ENCODE assay signal across 1 cellular context in the genomic region with DNA sequence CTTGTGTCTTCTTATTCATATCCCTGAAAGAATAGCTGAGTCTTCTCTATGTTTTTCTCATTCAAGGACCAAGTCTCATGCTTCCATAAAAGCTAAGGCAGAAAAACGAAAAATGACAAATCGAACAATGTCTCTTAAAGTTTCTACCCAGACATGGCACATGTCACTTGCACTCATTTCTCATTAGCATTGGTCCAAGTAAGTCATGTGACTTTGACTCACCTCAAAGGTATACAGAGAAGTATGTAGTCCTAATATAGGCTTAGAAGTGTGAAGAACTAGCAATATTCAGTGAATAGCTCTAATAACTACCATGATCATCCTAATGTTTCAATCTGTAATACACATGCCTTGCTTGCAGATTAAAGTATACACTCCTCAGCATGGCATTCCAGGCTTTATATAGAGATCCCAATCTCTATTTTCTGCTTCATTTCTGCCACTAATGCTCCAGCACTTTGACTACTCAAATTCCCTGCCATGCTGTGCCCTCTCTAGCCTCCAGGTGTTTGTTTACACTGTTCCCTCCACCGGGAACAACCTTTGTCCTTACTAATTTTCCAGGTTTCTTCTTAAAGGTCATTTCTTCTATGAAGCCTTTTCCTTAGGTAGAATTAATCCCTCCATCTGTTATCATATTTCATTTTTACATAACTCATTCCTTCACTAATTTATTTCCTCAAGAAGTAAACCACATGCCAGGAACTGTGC.
TF ChIP-seq lines count a peak whose summit lies in the region.

No MANE protein-coding gene starts in this region.

TF ChIP-seq in GM23338, 12 proteins besides CTCF, POLR2A, EP300 and RAD21 (continued from another document):
- TF ChIP-seq, protein P1, sequence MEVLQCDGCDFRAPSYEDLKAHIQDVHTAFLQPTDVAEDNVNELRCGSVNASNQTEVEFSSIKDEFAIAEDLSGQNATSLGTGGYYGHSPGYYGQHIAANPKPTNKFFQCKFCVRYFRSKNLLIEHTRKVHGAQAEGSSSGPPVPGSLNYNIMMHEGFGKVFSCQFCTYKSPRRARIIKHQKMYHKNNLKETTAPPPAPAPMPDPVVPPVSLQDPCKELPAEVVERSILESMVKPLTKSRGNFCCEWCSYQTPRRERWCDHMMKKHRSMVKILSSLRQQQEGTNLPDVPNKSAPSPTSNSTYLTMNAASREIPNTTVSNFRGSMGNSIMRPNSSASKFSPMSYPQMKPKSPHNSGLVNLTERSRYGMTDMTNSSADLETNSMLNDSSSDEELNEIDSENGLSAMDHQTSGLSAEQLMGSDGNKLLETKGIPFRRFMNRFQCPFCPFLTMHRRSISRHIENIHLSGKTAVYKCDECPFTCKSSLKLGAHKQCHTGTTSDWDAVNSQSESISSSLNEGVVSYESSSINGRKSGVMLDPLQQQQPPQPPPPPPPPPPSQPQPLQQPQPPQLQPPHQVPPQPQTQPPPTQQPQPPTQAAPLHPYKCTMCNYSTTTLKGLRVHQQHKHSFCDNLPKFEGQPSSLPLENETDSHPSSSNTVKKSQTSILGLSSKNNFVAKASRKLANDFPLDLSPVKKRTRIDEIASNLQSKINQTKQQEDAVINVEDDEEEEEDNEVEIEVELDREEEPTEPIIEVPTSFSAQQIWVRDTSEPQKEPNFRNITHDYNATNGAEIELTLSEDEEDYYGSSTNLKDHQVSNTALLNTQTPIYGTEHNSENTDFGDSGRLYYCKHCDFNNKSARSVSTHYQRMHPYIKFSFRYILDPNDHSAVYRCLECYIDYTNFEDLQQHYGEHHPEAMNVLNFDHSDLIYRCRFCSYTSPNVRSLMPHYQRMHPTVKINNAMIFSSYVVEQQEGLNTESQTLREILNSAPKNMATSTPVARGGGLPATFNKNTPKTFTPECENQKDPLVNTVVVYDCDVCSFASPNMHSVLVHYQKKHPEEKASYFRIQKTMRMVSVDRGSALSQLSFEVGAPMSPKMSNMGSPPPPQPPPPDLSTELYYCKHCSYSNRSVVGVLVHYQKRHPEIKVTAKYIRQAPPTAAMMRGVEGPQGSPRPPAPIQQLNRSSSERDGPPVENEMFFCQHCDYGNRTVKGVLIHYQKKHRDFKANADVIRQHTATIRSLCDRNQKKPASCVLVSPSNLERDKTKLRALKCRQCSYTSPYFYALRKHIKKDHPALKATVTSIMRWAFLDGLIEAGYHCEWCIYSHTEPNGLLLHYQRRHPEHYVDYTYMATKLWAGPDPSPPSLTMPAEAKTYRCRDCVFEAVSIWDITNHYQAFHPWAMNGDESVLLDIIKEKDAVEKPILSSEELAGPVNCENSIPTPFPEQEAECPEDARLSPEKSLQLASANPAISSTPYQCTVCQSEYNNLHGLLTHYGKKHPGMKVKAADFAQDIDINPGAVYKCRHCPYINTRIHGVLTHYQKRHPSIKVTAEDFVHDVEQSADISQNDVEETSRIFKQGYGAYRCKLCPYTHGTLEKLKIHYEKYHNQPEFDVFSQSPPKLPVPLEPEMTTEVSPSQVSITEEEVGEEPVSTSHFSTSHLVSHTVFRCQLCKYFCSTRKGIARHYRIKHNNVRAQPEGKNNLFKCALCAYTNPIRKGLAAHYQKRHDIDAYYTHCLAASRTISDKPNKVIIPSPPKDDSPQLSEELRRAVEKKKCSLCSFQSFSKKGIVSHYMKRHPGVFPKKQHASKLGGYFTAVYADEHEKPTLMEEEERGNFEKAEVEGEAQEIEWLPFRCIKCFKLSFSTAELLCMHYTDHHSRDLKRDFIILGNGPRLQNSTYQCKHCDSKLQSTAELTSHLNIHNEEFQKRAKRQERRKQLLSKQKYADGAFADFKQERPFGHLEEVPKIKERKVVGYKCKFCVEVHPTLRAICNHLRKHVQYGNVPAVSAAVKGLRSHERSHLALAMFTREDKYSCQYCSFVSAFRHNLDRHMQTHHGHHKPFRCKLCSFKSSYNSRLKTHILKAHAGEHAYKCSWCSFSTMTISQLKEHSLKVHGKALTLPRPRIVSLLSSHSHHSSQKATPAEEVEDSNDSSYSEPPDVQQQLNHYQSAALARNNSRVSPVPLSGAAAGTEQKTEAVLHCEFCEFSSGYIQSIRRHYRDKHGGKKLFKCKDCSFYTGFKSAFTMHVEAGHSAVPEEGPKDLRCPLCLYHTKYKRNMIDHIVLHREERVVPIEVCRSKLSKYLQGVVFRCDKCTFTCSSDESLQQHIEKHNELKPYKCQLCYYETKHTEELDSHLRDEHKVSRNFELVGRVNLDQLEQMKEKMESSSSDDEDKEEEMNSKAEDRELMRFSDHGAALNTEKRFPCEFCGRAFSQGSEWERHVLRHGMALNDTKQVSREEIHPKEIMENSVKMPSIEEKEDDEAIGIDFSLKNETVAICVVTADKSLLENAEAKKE (CRISPR knock-in tag; IDR thresholded peaks at IDR 0.05), result no peak
- TF ChIP-seq EZH2 (IDR thresholded peaks at IDR 0.05; ENCODE audit: low read depth, unreplicated experiment), result no peak
- TF ChIP-seq, protein P2, sequence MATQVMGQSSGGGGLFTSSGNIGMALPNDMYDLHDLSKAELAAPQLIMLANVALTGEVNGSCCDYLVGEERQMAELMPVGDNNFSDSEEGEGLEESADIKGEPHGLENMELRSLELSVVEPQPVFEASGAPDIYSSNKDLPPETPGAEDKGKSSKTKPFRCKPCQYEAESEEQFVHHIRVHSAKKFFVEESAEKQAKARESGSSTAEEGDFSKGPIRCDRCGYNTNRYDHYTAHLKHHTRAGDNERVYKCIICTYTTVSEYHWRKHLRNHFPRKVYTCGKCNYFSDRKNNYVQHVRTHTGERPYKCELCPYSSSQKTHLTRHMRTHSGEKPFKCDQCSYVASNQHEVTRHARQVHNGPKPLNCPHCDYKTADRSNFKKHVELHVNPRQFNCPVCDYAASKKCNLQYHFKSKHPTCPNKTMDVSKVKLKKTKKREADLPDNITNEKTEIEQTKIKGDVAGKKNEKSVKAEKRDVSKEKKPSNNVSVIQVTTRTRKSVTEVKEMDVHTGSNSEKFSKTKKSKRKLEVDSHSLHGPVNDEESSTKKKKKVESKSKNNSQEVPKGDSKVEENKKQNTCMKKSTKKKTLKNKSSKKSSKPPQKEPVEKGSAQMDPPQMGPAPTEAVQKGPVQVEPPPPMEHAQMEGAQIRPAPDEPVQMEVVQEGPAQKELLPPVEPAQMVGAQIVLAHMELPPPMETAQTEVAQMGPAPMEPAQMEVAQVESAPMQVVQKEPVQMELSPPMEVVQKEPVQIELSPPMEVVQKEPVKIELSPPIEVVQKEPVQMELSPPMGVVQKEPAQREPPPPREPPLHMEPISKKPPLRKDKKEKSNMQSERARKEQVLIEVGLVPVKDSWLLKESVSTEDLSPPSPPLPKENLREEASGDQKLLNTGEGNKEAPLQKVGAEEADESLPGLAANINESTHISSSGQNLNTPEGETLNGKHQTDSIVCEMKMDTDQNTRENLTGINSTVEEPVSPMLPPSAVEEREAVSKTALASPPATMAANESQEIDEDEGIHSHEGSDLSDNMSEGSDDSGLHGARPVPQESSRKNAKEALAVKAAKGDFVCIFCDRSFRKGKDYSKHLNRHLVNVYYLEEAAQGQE (IDR thresholded peaks at IDR 0.05; ENCODE audit: unreplicated experiment), result no peak
- TF ChIP-seq CREB1 (CRISPR knock-in tag; IDR thresholded peaks at IDR 0.05; ENCODE audit: low read depth), result no peak
- TF ChIP-seq EZH2phosphoT487 (IDR thresholded peaks at IDR 0.05; ENCODE audit: unreplicated experiment), result no peak
- no peak for TF ChIP-seq POLR2AphosphoS5 (IDR thresholded peaks at IDR 0.05; ENCODE audit: low read depth)
- no peak for TF ChIP-seq JUNB (IDR thresholded peaks at IDR 0.05; ENCODE audit: unreplicated experiment)
